ENCODE assay signal across 8 cellular contexts in the genomic region with DNA sequence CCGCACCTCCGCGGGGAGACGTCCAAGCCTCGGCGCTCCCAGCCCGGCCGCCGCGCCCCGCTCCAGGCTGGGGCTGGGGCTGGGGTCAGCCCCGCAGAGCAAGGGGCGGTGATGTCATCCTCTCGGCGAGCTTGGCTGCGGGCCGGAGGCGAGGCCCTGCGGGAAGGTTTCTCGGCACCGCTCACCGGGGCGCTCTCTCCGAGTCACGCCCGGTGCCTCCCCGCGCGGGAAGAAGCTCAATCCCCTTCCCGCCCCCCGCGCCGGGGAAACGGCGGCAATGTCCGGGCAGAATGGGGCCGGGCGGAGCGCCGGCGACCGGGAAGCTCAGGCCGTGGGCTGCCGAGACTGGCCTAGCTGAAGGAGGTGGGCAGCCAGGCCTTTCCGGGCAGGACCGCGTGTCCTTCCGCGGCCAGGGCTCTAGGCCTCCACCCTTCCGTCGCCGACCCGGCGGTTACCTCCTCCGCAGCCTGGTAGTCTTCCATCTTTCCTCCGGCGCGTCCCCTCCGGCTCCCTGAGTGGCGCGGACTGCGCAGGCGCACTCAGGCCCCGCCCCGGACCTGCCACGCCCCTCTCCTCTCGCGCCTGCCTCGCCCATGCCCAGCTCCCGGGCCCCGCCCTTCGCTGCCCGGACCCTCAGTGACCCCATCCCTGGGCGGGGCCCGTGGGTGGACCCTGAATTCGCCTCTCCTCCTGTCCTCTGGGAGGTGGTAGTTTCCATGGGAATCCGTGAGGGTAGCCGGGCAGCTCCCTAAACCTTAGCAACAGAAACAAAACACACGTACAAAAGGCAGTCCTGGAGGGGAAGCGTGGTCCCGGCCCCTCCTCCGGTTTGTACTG. TPM values are rescaled to one million over a fixed set of nuclear protein-coding genes. Genes with fewer than 3 reads are reported as not detected.
DNase-seq lines count a peak whose midpoint lies in the region; ATAC-seq and TF ChIP-seq lines count a peak whose summit lies in the region.

A gene (minus strand): TSS at position 517 of the 837 bp plus-strand sequence. CDS start 35 bp downstream, at position 482.

- POLR2A ChIA-PET in activated CD4-positive, alpha-beta memory T cell treated with anti-CD3 and anti-CD28 coated beads for 36 hours (lab: Charles Lee) = interaction anchor here (0.9 to 5.7 kb wide), 15 partner anchors 9 to 618 kb away, joined by 3 to 99 read pairs (median 5); a partner anchor contains a TSS

- H3K4me3 ChIP-seq in dorsolateral prefrontal cortex (peak within 1 kb of the TSS; percentile 67 to 100 (median 97)), right lobe of liver (peak within 1 kb of the TSS; percentile 82 to 100 (median 97))

- TF ChIP-seq CTCF in dorsolateral prefrontal cortex (IDR thresholded peaks at IDR 0.05 in 54 of 56, conservative IDR thresholded peaks at IDR 0.05 in 2 of 56; ENCODE audit: low read depth in 1 of 56, partially characterized antibody in 56 of 56) = peak in 19 of 56 donors; percentile 2 to 39 (median 20)
- TF ChIP-seq CTCF in right lobe of liver (IDR thresholded peaks at IDR 0.05) = no peak

- intact Hi-C loops in activated CD4-positive, alpha-beta memory T cell treated with anti-CD3 and anti-CD28 coated beads for 36 hours (cut with micrococcal nuclease) = loop anchor here (1.0 to 5.0 kb wide), 4 partner anchors 9 to 882 kb away; no protein-coding TSS in a partner anchor
- intact Hi-C loops in dorsolateral prefrontal cortex (cut with DNase I) (loop anchor here (5.0 kb wide), 2 partner anchors 87 to 412 kb away; no protein-coding TSS in a partner anchor), right lobe of liver (cut with DNase I) (no loop called here)

- H3K36me3 ChIP-seq in right lobe of liver = peaks cover 0 to 4% (median 0%) of the 10 kb centered on the region in 4 donors

- H3K27me3 ChIP-seq in dorsolateral prefrontal cortex (no peaks in the 10 kb centered on the region), right lobe of liver (no peaks in the 10 kb centered on the region)

- H3K27ac ChIP-seq in dorsolateral prefrontal cortex (peak within 1 kb of the TSS; percentile 51 to 98 (median 88)), right lobe of liver (peak within 1 kb of the TSS; percentile 92 to 97 (median 92))

- peak; percentile 43 for ATAC-seq in HG03457 (IDR thresholded peaks at IDR 0.05; ENCODE audit: unreplicated experiment)
- peak; percentile 95 to 99 (median 98) for ATAC-seq in right lobe of liver

- H3K4me1 ChIP-seq in right lobe of liver = peaks cover 0 to 16% (median 9%) of the 10 kb centered on the region in 4 donors

- H3K9me3 Mint-ChIP-seq in activated CD4-positive, alpha-beta memory T cell treated with anti-CD3 and anti-CD28 coated beads for 36 hours = no peaks in the 10 kb centered on the region

- H3K27ac Mint-ChIP-seq in activated CD4-positive, alpha-beta memory T cell treated with anti-CD3 and anti-CD28 coated beads for 36 hours = peak within 1 kb of the TSS; percentile 100

- peaks cover 80% of the 10 kb centered on the region for H3K4me1 Mint-ChIP-seq in activated CD4-positive, alpha-beta memory T cell treated with anti-CD3 and anti-CD28 coated beads for 36 hours (ENCODE audit: low read depth)

- peak; percentile 99 for TF ChIP-seq POLR2A in right lobe of liver (IDR thresholded peaks at IDR 0.05)

- H3K9me3 ChIP-seq in right lobe of liver = no peaks in the 10 kb centered on the region

- 0% methylated on average over 8 of the region's 82 CpGs for WGBS in right lobe of liver (ENCODE audit: insufficient coverage, low coverage, low lambda C conversion rate, missing lambda C conversion rate)

- CTCF ChIA-PET in activated CD4-positive, alpha-beta memory T cell treated with anti-CD3 and anti-CD28 coated beads for 36 hours (lab: Charles Lee) = interaction anchor here (1.2 to 3.2 kb wide), 6 partner anchors 8 to 423 kb away, joined by 3 to 21 read pairs (median 10); no protein-coding TSS in a partner anchor

- H3K36me3 Mint-ChIP-seq in activated CD4-positive, alpha-beta memory T cell treated with anti-CD3 and anti-CD28 coated beads for 36 hours = peaks cover 41% of the 10 kb centered on the region

- no peaks in the 10 kb centered on the region for H3K27me3 Mint-ChIP-seq in activated CD4-positive, alpha-beta memory T cell treated with anti-CD3 and anti-CD28 coated beads for 36 hours

- peak; percentile 54 to 93 (median 86) for DNase-seq in C1 segment of cervical spinal cord (lab: John Stamatoyannopoulos, UW)
- DNase-seq in GM19240 (ENCODE audit: insufficient read length, low spot score) = peak; percentile 58
- DNase-seq in NCI-H748 (lab: John Stamatoyannopoulos, UW; ENCODE audit: unreplicated experiment) = peak; percentile 99
- DNase-seq in activated CD4-positive, alpha-beta memory T cell treated with anti-CD3 and anti-CD28 coated beads for 36 hours = peak; percentile 95
- DNase-seq in dorsolateral prefrontal cortex = peak; percentile 72 to 94 (median 82)
- DNase-seq in right lobe of liver = peak; percentile 96 to 97 (median 97)
- peak; percentile 84 to 90 for DNase-seq in stimulated activated CD4-positive, alpha-beta T cell treated with anti-CD3 and anti-CD28 coated beads, Interleukin-4, amount 100 ng/mL, for 4 hours

- peak within 1 kb of the TSS; percentile 97 for H3K4me3 Mint-ChIP-seq in activated CD4-positive, alpha-beta memory T cell treated with anti-CD3 and anti-CD28 coated beads for 36 hours

RNA-seq across cellular contexts. Expression of the gene that starts here (rescaled TPM):
- total RNA-seq in activated CD4-positive, alpha-beta memory T cell treated with anti-CD3 and anti-CD28 coated beads for 36 hours = 100 to 1,000 TPM; 117 to 120 TPM
- total RNA-seq in dorsolateral prefrontal cortex = 10 to 100 TPM; 22.6 to 58.2 (median 34.6) TPM
- total RNA-seq in right lobe of liver = 10 to 100 TPM; 31.5 to 69.5 (median 40.0) TPM

Comparison
In these comparisons a context has a peak if more than half of its experiments do, and no peak if none do; other contexts are left out.
1. Peak in every context shown above with its lines: DNase-seq, ATAC-seq, H3K4me3 ChIP-seq and H3K27ac ChIP-seq.
2. intact Hi-C loops: an anchor here in activated CD4-positive, alpha-beta memory T cell treated with anti-CD3 and anti-CD28 coated beads for 36 hours (1.0 to 5.0 kb wide) and dorsolateral prefrontal cortex (5.0 kb wide); none called in right lobe of liver.